In the genomic region with DNA sequence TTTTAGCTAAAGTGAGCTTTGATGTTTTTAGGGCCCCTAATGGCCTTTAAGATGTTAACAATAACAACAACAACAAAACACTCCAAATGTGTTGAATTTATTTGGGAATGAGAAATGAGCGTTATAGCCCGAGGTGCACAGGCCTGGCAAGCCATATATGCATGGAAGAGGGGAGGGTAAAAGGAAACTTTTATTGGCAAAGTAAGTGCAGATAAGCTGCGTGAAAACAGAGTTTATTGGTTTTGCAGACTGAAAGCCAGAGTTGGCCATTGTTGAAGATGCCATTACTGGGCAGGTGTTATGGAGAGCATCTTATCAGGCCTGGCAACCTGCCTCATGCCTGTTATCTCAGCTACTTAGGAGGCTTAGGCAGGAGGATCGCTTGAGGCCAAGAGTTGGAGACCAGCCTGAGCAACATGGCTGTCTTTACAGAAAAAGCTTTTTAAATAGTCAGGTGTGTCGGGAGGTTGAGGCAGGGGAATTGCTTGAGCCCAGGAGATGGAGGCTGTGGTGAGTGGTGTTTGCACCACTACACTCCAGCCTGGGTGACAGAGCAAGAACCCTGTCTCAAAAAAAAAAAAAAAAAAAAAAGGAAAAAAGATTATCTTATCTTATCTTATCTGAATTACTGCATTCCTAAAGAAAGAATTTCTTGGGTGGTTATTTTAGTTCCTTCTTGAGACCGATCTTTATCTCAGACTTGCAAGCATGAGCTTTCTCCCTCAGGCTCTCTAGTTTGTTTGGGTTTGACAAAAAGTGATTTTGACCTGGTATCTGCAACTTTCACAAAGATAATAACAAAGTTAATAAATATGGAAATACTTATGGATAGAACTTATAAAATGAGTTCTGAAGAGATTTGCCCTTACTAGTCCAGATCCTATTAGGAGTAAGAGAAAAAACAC, we compare ENCODE assay signal across 1 cellular context.
TF ChIP-seq lines count a peak whose summit lies in the region.

No MANE protein-coding gene starts in this region.

TF ChIP-seq in GM12878, 131 proteins besides CTCF, POLR2A, EP300 and RAD21:
- no peak for TF ChIP-seq MXI1 (IDR thresholded peaks at IDR 0.05; ENCODE audit: low read depth, low read length)
